1 cellular context compared by ENCODE assay signal in genomic region chr11:121478226-121478894, GRCh38.
TF ChIP-seq lines count a peak whose summit lies in the region.

No MANE protein-coding gene starts in this region.

TF ChIP-seq in GM23338, 12 proteins besides CTCF, POLR2A, EP300 and RAD21 (continued from another document):
- TF ChIP-seq, protein P1, sequence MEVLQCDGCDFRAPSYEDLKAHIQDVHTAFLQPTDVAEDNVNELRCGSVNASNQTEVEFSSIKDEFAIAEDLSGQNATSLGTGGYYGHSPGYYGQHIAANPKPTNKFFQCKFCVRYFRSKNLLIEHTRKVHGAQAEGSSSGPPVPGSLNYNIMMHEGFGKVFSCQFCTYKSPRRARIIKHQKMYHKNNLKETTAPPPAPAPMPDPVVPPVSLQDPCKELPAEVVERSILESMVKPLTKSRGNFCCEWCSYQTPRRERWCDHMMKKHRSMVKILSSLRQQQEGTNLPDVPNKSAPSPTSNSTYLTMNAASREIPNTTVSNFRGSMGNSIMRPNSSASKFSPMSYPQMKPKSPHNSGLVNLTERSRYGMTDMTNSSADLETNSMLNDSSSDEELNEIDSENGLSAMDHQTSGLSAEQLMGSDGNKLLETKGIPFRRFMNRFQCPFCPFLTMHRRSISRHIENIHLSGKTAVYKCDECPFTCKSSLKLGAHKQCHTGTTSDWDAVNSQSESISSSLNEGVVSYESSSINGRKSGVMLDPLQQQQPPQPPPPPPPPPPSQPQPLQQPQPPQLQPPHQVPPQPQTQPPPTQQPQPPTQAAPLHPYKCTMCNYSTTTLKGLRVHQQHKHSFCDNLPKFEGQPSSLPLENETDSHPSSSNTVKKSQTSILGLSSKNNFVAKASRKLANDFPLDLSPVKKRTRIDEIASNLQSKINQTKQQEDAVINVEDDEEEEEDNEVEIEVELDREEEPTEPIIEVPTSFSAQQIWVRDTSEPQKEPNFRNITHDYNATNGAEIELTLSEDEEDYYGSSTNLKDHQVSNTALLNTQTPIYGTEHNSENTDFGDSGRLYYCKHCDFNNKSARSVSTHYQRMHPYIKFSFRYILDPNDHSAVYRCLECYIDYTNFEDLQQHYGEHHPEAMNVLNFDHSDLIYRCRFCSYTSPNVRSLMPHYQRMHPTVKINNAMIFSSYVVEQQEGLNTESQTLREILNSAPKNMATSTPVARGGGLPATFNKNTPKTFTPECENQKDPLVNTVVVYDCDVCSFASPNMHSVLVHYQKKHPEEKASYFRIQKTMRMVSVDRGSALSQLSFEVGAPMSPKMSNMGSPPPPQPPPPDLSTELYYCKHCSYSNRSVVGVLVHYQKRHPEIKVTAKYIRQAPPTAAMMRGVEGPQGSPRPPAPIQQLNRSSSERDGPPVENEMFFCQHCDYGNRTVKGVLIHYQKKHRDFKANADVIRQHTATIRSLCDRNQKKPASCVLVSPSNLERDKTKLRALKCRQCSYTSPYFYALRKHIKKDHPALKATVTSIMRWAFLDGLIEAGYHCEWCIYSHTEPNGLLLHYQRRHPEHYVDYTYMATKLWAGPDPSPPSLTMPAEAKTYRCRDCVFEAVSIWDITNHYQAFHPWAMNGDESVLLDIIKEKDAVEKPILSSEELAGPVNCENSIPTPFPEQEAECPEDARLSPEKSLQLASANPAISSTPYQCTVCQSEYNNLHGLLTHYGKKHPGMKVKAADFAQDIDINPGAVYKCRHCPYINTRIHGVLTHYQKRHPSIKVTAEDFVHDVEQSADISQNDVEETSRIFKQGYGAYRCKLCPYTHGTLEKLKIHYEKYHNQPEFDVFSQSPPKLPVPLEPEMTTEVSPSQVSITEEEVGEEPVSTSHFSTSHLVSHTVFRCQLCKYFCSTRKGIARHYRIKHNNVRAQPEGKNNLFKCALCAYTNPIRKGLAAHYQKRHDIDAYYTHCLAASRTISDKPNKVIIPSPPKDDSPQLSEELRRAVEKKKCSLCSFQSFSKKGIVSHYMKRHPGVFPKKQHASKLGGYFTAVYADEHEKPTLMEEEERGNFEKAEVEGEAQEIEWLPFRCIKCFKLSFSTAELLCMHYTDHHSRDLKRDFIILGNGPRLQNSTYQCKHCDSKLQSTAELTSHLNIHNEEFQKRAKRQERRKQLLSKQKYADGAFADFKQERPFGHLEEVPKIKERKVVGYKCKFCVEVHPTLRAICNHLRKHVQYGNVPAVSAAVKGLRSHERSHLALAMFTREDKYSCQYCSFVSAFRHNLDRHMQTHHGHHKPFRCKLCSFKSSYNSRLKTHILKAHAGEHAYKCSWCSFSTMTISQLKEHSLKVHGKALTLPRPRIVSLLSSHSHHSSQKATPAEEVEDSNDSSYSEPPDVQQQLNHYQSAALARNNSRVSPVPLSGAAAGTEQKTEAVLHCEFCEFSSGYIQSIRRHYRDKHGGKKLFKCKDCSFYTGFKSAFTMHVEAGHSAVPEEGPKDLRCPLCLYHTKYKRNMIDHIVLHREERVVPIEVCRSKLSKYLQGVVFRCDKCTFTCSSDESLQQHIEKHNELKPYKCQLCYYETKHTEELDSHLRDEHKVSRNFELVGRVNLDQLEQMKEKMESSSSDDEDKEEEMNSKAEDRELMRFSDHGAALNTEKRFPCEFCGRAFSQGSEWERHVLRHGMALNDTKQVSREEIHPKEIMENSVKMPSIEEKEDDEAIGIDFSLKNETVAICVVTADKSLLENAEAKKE (CRISPR knock-in tag; IDR thresholded peaks at IDR 0.05), result no peak
